8 cellular contexts compared by ENCODE assay signal in genomic region chr17:49217651-49218413, GRCh38. TPM values are rescaled to one million over a fixed set of nuclear protein-coding genes. Genes with fewer than 3 reads are reported as not detected.
DNase-seq lines count a peak whose midpoint lies in the region; ATAC-seq and TF ChIP-seq lines count a peak whose summit lies in the region.

No MANE protein-coding gene starts in this region.

- H3K79me2 ChIP-seq in OCI-LY1 (ENCODE audit: insufficient read depth, low read length), result no peaks in the 10 kb centered on the region

- no peak overlapping the region for H2AFZ ChIP-seq in OCI-LY1 (ENCODE audit: low read length)

- ATAC-seq in GM21360 (IDR thresholded peaks at IDR 0.05; ENCODE audit: unreplicated experiment), result peak; percentile 37
- no peak for ATAC-seq in HG03571 (IDR thresholded peaks at IDR 0.05; ENCODE audit: unreplicated experiment)

- H3K36me3 ChIP-seq in OCI-LY1 (ENCODE audit: insufficient read depth, low read length) (peaks cover 54% of the 10 kb centered on the region), neutrophil (peaks cover 10% of the 10 kb centered on the region)

- H3K4me2 ChIP-seq in OCI-LY1 (ENCODE audit: low read length), result peak overlapping the region; percentile 18; the same call in 1 of the 2 replicates

- DNase-seq in C1 segment of cervical spinal cord (lab: John Stamatoyannopoulos, UW), result peak in 10 of 14 donors; percentile 13 to 65 (median 44)
- DNase-seq in activated naive CD4-positive, alpha-beta T cell treated with anti-CD3 and anti-CD28 coated beads, Interleukin-2, amount 50 U/mL, for 16 hours, result peak; percentile 27
- no peak for DNase-seq in SK-N-DZ (ENCODE audit: low spot score)
- no peak for DNase-seq in DMS114 treated with DMSO at 0.1 percent for 48 hours (lab: John Stamatoyannopoulos, UW; ENCODE audit: unreplicated experiment)

- no peaks in the 10 kb centered on the region for H3K9me2 ChIP-seq in OCI-LY1 (ENCODE audit: low read depth, low read length)

- H3K4me3 ChIP-seq in OCI-LY1 (ENCODE audit: low read depth, low read length, poor library complexity, severe bottlenecking) (no peak overlapping the region), neutrophil (ENCODE audit: low read depth in 1 of 2, low read length in 1 of 2) (peak overlapping the region; percentile 29 to 35)

- H3K27ac ChIP-seq in OCI-LY1 (ENCODE audit: low read depth, low read length, poor library complexity, severe bottlenecking), result peak overlapping the region; percentile 62
- peak overlapping the region; percentile 93 for H3K27ac ChIP-seq in neutrophil

- H3F3A ChIP-seq in OCI-LY1 (ENCODE audit: insufficient read depth, low read length), result 0 out of 2 replicates have a peak, but pooled peaks cover 3% of the 10 kb centered on the region

- H4K20me1 ChIP-seq in OCI-LY1 (ENCODE audit: insufficient read depth, low read length), result no peaks in the 10 kb centered on the region

- H3K4me1 ChIP-seq in OCI-LY1 (ENCODE audit: insufficient read depth, low read length, severe bottlenecking), result peaks cover 67% of the 10 kb centered on the region
- peaks cover 51 to 52% of the 10 kb centered on the region in 2 experiments for H3K4me1 ChIP-seq in neutrophil (ENCODE audit: control insufficient read depth in 1 of 2, insufficient read depth in 1 of 2, low read depth in 1 of 2, low read length in 1 of 2)

- H3K9ac ChIP-seq in OCI-LY1 (ENCODE audit: low read length), result peak overlapping the region; percentile 20; the same call in 1 of the 2 replicates

- no peaks in the 10 kb centered on the region for H3K27me3 ChIP-seq in OCI-LY1 (ENCODE audit: insufficient read depth, low read length)
- H3K27me3 ChIP-seq in neutrophil, result peaks cover 16% of the 10 kb centered on the region

- TF ChIP-seq CTCF in OCI-LY1 (IDR thresholded peaks at IDR 0.05; ENCODE audit: low read length), result no peak
- TF ChIP-seq CTCF in neutrophil (IDR thresholded peaks at IDR 0.05), result peak; percentile 21

- H3K9me3 ChIP-seq in OCI-LY1 (ENCODE audit: low read length) (no peaks in the 10 kb centered on the region), neutrophil (no peaks in the 10 kb centered on the region)

RNA-seq across cellular contexts. Expression of gene ABI3, which starts 7.3 kb away (rescaled TPM):
- polyA plus RNA-seq in SK-N-DZ (2014; cell fraction: cytosol; rRNA removed), result 0.12 TPM in 1 of 2 replicates, not detected in the other
- polyA plus RNA-seq in SK-N-DZ (2014; cell fraction: nucleus; rRNA removed), result not detected in 2 replicates

RNA-seq across cellular contexts. Expression of gene GNGT2, which starts 7.5 kb away (rescaled TPM):
- not detected in 2 replicates for polyA plus RNA-seq in SK-N-DZ (2014; cell fraction: cytosol; rRNA removed)
- polyA plus RNA-seq in SK-N-DZ (2014; cell fraction: nucleus; rRNA removed), result not detected in 2 replicates

RNA-seq across cellular contexts. Expression of gene PHOSPHO1, which starts 12.8 kb away (rescaled TPM):
- not detected in 2 replicates for polyA plus RNA-seq in SK-N-DZ (2014; cell fraction: cytosol; rRNA removed)
- polyA plus RNA-seq in SK-N-DZ (2014; cell fraction: nucleus; rRNA removed), result 0.17 TPM in 1 of 2 replicates, not detected in the other

Comparison
In these comparisons a context has a peak if more than half of its experiments do, and no peak if none do; other contexts are left out.
1. DNase-seq: peak in C1 segment of cervical spinal cord (10 of 14) and activated naive CD4-positive, alpha-beta T cell treated with anti-CD3 and anti-CD28 coated beads, Interleukin-2, amount 50 U/mL, for 16 hours (single experiment); none in SK-N-DZ (single experiment) and DMS114 treated with DMSO at 0.1 percent for 48 hours (single experiment).